1 cellular context compared by ENCODE assay signal in genomic region chr9:12774861-12775367, GRCh38.
A peak's percentile ranks its signal among the peaks of the same experiment; 100 is the strongest.
TF ChIP-seq lines count a peak whose summit lies in the region.

A gene with protein sequence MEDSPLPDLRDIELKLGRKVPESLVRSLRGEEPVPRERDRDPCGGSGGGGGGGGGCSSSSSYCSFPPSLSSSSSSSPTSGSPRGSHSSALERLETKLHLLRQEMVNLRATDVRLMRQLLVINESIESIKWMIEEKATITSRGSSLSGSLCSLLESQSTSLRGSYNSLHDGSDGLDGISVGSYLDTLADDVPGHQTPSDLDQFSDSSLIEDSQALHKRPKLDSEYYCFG (plus strand): TSS chr9:12775020. CDS start chr9:12775716, 696 bp downstream.

TF ChIP-seq in HepG2, 621 proteins besides CTCF, POLR2A, EP300 and RAD21 (continued from another document and continues in another):
- TF ChIP-seq ZNF282 (IDR thresholded peaks at IDR 0.05; ENCODE audit: partially characterized antibody) (no peak), ZNF782 (CRISPR knock-in tag; IDR thresholded peaks at IDR 0.05; ENCODE audit: borderline replicate concordance) (no peak), ARHGAP35 (CRISPR knock-in tag; IDR thresholded peaks at IDR 0.05; ENCODE audit: borderline replicate concordance) (no peak), CAMTA2 (CRISPR knock-in tag; IDR thresholded peaks at IDR 0.05; ENCODE audit: borderline replicate concordance) (no peak), ZNF276 (CRISPR knock-in tag; IDR thresholded peaks at IDR 0.05; ENCODE audit: low read depth) (no peak), ZNF274 (CRISPR knock-in tag; IDR thresholded peaks at IDR 0.05) (no peak; the same call in 1 of the 2 replicates), RXRB (CRISPR knock-in tag; IDR thresholded peaks at IDR 0.05; ENCODE audit: borderline replicate concordance) (peak; percentile 24; the same call in 1 of the 2 replicates), CEBPB (IDR thresholded peaks at IDR 0.05; ENCODE audit: borderline replicate concordance, low read depth, low read length) (no peak), ETV5 (CRISPR knock-in tag; IDR thresholded peaks at IDR 0.05; ENCODE audit: borderline replicate concordance) (no peak; the same call in 1 of the 2 replicates), XRCC5 (optimal IDR thresholded peaks at IDR 0.05; ENCODE audit: low read length) (peak; percentile 44), MTA3 (CRISPR knock-in tag; IDR thresholded peaks at IDR 0.05) (no peak), MBD4 (IDR thresholded peaks at IDR 0.05; ENCODE audit: borderline replicate concordance, low read length) (no peak), AGO2 (optimal IDR thresholded peaks at IDR 0.05; ENCODE audit: low read depth, low read length) (no peak), ZNF142 (CRISPR knock-in tag; IDR thresholded peaks at IDR 0.05) (no peak), ZNF326 (CRISPR knock-in tag; IDR thresholded peaks at IDR 0.05; ENCODE audit: borderline replicate concordance) (no peak), ZNF503 (CRISPR knock-in tag; IDR thresholded peaks at IDR 0.05) (no peak), NCOA2 (CRISPR knock-in tag; IDR thresholded peaks at IDR 0.05) (no peak; the same call in 1 of the 2 replicates), HINFP (CRISPR knock-in tag; IDR thresholded peaks at IDR 0.05; ENCODE audit: low read depth) (no peak)
- TF ChIP-seq, protein P1, sequence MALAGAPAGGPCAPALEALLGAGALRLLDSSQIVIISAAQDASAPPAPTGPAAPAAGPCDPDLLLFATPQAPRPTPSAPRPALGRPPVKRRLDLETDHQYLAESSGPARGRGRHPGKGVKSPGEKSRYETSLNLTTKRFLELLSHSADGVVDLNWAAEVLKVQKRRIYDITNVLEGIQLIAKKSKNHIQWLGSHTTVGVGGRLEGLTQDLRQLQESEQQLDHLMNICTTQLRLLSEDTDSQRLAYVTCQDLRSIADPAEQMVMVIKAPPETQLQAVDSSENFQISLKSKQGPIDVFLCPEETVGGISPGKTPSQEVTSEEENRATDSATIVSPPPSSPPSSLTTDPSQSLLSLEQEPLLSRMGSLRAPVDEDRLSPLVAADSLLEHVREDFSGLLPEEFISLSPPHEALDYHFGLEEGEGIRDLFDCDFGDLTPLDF (CRISPR knock-in tag; IDR thresholded peaks at IDR 0.05), result no peak
- TF ChIP-seq, protein P2, sequence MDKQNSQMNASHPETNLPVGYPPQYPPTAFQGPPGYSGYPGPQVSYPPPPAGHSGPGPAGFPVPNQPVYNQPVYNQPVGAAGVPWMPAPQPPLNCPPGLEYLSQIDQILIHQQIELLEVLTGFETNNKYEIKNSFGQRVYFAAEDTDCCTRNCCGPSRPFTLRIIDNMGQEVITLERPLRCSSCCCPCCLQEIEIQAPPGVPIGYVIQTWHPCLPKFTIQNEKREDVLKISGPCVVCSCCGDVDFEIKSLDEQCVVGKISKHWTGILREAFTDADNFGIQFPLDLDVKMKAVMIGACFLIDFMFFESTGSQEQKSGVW (CRISPR knock-in tag; IDR thresholded peaks at IDR 0.05; ENCODE audit: borderline replicate concordance), result no peak
- TF ChIP-seq, protein P3, sequence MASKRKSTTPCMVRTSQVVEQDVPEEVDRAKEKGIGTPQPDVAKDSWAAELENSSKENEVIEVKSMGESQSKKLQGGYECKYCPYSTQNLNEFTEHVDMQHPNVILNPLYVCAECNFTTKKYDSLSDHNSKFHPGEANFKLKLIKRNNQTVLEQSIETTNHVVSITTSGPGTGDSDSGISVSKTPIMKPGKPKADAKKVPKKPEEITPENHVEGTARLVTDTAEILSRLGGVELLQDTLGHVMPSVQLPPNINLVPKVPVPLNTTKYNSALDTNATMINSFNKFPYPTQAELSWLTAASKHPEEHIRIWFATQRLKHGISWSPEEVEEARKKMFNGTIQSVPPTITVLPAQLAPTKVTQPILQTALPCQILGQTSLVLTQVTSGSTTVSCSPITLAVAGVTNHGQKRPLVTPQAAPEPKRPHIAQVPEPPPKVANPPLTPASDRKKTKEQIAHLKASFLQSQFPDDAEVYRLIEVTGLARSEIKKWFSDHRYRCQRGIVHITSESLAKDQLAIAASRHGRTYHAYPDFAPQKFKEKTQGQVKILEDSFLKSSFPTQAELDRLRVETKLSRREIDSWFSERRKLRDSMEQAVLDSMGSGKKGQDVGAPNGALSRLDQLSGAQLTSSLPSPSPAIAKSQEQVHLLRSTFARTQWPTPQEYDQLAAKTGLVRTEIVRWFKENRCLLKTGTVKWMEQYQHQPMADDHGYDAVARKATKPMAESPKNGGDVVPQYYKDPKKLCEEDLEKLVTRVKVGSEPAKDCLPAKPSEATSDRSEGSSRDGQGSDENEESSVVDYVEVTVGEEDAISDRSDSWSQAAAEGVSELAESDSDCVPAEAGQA (IDR thresholded peaks at IDR 0.05; ENCODE audit: low read depth), result no peak
- TF ChIP-seq, protein P3 (CRISPR knock-in tag; IDR thresholded peaks at IDR 0.05; ENCODE audit: borderline replicate concordance), result no peak
- TF ChIP-seq, protein P4, sequence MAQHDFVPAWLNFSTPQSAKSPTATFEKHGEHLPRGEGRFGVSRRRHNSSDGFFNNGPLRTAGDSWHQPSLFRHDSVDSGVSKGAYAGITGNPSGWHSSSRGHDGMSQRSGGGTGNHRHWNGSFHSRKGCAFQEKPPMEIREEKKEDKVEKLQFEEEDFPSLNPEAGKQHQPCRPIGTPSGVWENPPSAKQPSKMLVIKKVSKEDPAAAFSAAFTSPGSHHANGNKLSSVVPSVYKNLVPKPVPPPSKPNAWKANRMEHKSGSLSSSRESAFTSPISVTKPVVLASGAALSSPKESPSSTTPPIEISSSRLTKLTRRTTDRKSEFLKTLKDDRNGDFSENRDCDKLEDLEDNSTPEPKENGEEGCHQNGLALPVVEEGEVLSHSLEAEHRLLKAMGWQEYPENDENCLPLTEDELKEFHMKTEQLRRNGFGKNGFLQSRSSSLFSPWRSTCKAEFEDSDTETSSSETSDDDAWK (CRISPR knock-in tag; IDR thresholded peaks at IDR 0.05), result no peak
- TF ChIP-seq, protein P5, sequence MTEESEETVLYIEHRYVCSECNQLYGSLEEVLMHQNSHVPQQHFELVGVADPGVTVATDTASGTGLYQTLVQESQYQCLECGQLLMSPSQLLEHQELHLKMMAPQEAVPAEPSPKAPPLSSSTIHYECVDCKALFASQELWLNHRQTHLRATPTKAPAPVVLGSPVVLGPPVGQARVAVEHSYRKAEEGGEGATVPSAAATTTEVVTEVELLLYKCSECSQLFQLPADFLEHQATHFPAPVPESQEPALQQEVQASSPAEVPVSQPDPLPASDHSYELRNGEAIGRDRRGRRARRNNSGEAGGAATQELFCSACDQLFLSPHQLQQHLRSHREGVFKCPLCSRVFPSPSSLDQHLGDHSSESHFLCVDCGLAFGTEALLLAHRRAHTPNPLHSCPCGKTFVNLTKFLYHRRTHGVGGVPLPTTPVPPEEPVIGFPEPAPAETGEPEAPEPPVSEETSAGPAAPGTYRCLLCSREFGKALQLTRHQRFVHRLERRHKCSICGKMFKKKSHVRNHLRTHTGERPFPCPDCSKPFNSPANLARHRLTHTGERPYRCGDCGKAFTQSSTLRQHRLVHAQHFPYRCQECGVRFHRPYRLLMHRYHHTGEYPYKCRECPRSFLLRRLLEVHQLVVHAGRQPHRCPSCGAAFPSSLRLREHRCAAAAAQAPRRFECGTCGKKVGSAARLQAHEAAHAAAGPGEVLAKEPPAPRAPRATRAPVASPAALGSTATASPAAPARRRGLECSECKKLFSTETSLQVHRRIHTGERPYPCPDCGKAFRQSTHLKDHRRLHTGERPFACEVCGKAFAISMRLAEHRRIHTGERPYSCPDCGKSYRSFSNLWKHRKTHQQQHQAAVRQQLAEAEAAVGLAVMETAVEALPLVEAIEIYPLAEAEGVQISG (CRISPR knock-in tag; IDR thresholded peaks at IDR 0.05), result no peak
- TF ChIP-seq, protein P6, sequence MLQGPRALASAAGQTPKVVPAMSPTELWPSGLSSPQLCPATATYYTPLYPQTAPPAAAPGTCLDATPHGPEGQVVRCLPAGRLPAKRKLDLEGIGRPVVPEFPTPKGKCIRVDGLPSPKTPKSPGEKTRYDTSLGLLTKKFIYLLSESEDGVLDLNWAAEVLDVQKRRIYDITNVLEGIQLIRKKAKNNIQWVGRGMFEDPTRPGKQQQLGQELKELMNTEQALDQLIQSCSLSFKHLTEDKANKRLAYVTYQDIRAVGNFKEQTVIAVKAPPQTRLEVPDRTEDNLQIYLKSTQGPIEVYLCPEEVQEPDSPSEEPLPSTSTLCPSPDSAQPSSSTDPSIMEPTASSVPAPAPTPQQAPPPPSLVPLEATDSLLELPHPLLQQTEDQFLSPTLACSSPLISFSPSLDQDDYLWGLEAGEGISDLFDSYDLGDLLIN (CRISPR knock-in tag; IDR thresholded peaks at IDR 0.05; ENCODE audit: borderline replicate concordance), result no peak
